ENCODE assay signal across 9 cellular contexts in genomic region chr19:39237200-39238184, GRCh38. TPM values are rescaled to one million over a fixed set of nuclear protein-coding genes. Genes with fewer than 3 reads are reported as not detected.
DNase-seq lines count a peak whose midpoint lies in the region; TF ChIP-seq lines count a peak whose summit lies in the region.
"Had no signal": no experiment of that assay in that cellular context is flagged by ENCODE, and none has a peak within 500 bp of the region (broad histone marks: within the 10 kb centered on the region; RNA-seq: fewer than 3 reads in every experiment).

No MANE protein-coding gene starts in this region.

- no peak for TF ChIP-seq EP300 in Ishikawa (IDR thresholded peaks at IDR 0.05; ENCODE audit: borderline replicate concordance)

- TF ChIP-seq CTCF in right atrium auricular region (IDR thresholded peaks at IDR 0.05) = no peak

- no peaks in the 10 kb centered on the region for H3K4me1 ChIP-seq in right atrium auricular region

- H3K36me3 ChIP-seq in right atrium auricular region = no peaks in the 10 kb centered on the region

- no peak for TF ChIP-seq RAD21 in Ishikawa (IDR thresholded peaks at IDR 0.05; ENCODE audit: low read depth)

- no peak overlapping the region for H3K4me3 ChIP-seq in right atrium auricular region

- DNase-seq in NCI-H82 (lab: John Stamatoyannopoulos, UW) (peak; percentile 17), NCI-H82 treated with DMSO at 0.1 percent for 48 hours (lab: John Stamatoyannopoulos, UW; ENCODE audit: unreplicated experiment) (no peak), kidney tubule cell (ENCODE audit: low spot score) (peak; percentile 66), C1 segment of cervical spinal cord (lab: John Stamatoyannopoulos, UW) (no peak), right atrium auricular region (ENCODE audit: low spot score) (no peak), NCI-H2107 (lab: John Stamatoyannopoulos, UW) (no peak)
- DNase-seq in activated CD4-positive, alpha-beta T cell treated with anti-CD3 and anti-CD28 coated beads, Interleukin-2, amount 50 U/mL, for 4 hours = peak; percentile 25 to 28

- no peaks in the 10 kb centered on the region for H3K27me3 ChIP-seq in right atrium auricular region

- H3K27ac ChIP-seq in right atrium auricular region = no peak overlapping the region

- H3K9me3 ChIP-seq in right atrium auricular region = no peaks in the 10 kb centered on the region

TF ChIP-seq in Ishikawa, 13 proteins besides CTCF, POLR2A, EP300 and RAD21:
- TF ChIP-seq USF1 (IDR thresholded peaks at IDR 0.05) = peak; percentile 72
- no peak for TF ChIP-seq TAF1 (IDR thresholded peaks at IDR 0.05; ENCODE audit: low read depth)
- TF ChIP-seq MAX (IDR thresholded peaks at IDR 0.05) = peak; percentile 65
TF ChIP-seq in Ishikawa: peak in this region for 2.

RNA-seq across cellular contexts. Expression of gene IFNL3, which starts 7.3 kb away (rescaled TPM):
- total RNA-seq in right atrium auricular region = not detected
- total RNA-seq: myocyte had no signal

RNA-seq across cellular contexts. Expression of gene IFNL4, which starts 11.2 kb away (rescaled TPM):
- not detected for total RNA-seq in right atrium auricular region
- total RNA-seq: myocyte had no signal

RNA-seq across cellular contexts. Expression of gene IFNL2, which starts 30.7 kb away (rescaled TPM):
- total RNA-seq in right atrium auricular region = not detected
- total RNA-seq: myocyte had no signal

RNA-seq across cellular contexts. Expression of gene SYCN, which starts 33.4 kb away (rescaled TPM):
- not detected for total RNA-seq in right atrium auricular region
- total RNA-seq: myocyte had no signal

RNA-seq across cellular contexts. Expression of gene NCCRP1, which starts 40.7 kb away (rescaled TPM):
- total RNA-seq in right atrium auricular region = not detected
- total RNA-seq: myocyte had no signal

Comparison
In these comparisons a context has a peak if more than half of its experiments do, and no peak if none do; other contexts are left out.
1. DNase-seq: peak in NCI-H82 (single experiment), activated CD4-positive, alpha-beta T cell treated with anti-CD3 and anti-CD28 coated beads, Interleukin-2, amount 50 U/mL, for 4 hours (2 of 2) and kidney tubule cell (single experiment); none in NCI-H82 treated with DMSO at 0.1 percent for 48 hours (single experiment), C1 segment of cervical spinal cord (0 of 14), right atrium auricular region (single experiment) and NCI-H2107 (single experiment).